Comparison of ENCODE assay signal across 22 cellular contexts in the genomic region with DNA sequence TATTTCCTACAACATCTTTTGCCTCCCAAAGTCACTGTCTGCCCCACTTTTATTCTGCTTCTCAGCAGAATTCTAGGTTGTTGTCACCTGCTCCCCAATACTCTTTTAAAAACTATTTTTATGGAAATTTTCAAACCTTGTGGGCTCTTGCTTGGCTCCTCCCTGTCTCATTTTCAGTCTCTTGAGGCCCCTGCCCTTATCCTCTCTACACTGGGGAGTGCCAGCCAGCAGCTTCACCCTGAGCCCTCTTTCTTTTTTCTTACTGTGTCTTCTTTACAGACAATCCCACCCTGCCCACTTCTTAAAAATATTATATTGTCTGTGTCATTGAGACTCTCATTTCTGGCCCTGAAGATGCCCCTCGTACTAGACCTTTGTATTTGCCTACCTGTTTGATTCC.
DNase-seq lines count a peak whose midpoint lies in the region; ATAC-seq and TF ChIP-seq lines count a peak whose summit lies in the region.
"Had no signal": no experiment of that assay in that cellular context is flagged by ENCODE, and none has a peak within 500 bp of the region (broad histone marks: within the 10 kb centered on the region; RNA-seq: fewer than 3 reads in every experiment).

No MANE protein-coding gene starts in this region.

- peaks cover 13% of the 10 kb centered on the region for H3K4me1 Mint-ChIP-seq in activated naive CD4-positive, alpha-beta T cell treated with anti-CD3 and anti-CD28 coated beads, Interleukin-2, amount 10 ng/mL, durations not matched to agents 7 days and 5 days
- H3K4me1 Mint-ChIP-seq in activated naive CD8-positive, alpha-beta T cell treated with anti-CD3 and anti-CD28 coated beads, Interleukin-2, amount 10 ng/mL, durations not matched to agents 7 days and 5 days, result peaks cover 12% of the 10 kb centered on the region
- H3K4me1 Mint-ChIP-seq: CD14-positive monocyte, mesothelial cell of epicardium, natural killer cell had no signal

- H3K9me3 ChIP-seq in OCI-LY3 (ENCODE audit: insufficient read depth, low read length) (no peaks in the 10 kb centered on the region), psoas muscle (no peaks in the 10 kb centered on the region), Karpas-422 (ENCODE audit: low read length) (no peaks in the 10 kb centered on the region)
- H3K9me3 ChIP-seq: transverse colon had no signal

- intact Hi-C loops in psoas muscle (cut with DNase I), result no loop called here

- no peaks in the 10 kb centered on the region for H3K27me3 Mint-ChIP-seq in activated naive CD4-positive, alpha-beta T cell treated with anti-CD3 and anti-CD28 coated beads, Interleukin-2, amount 10 ng/mL, durations not matched to agents 7 days and 5 days
- H3K27me3 Mint-ChIP-seq in activated naive CD8-positive, alpha-beta T cell treated with anti-CD3 and anti-CD28 coated beads, Interleukin-2, amount 10 ng/mL, durations not matched to agents 7 days and 5 days, result no peaks in the 10 kb centered on the region
- H3K27me3 Mint-ChIP-seq: effector memory CD8-positive, alpha-beta T cell had no signal

- no peak for DNase-seq in activated naive CD4-positive, alpha-beta T cell treated with anti-CD3 and anti-CD28 coated beads, Interleukin-2, amount 50 U/mL, for 72 hours (ENCODE audit: low spot score in 2 of 2)
- DNase-seq in activated naive CD4-positive, alpha-beta T cell treated with anti-CD3 and anti-CD28 coated beads, Interleukin-2, amount 10 ng/mL, durations not matched to agents 7 days and 5 days, result no peak
- no peak for DNase-seq in activated naive CD8-positive, alpha-beta T cell treated with anti-CD3 and anti-CD28 coated beads, Interleukin-2, amount 10 ng/mL, durations not matched to agents 7 days and 5 days
- DNase-seq in psoas muscle (no peak), Karpas-422 (no peak), glomerular visceral epithelial cell (ENCODE audit: extremely low spot score) (no peak), foreskin fibroblast (no peak)
- DNase-seq: activated effector memory CD4-positive, alpha-beta T cell treated with anti-CD3 and anti-CD28 coated beads, Interleukin-2, amount 50 U/mL, for 16 hours; cerebellar nuclear complex; DMS153; effector memory CD8-positive, alpha-beta T cell; glutamatergic neuron; GM23248; natural killer cell; NCI-H1417 treated with DMSO at 0.1 percent for 48 hours; NCI-H524; stimulated activated CD4-positive, alpha-beta T cell treated with anti-CD3 and anti-CD28 coated beads, Interleukin-1b, Interleukin-23, amount 100 ng/mL, for 48 hours; stimulated activated naive CD4-positive, alpha-beta T cell treated with Interleukin-2 at 50 U/mL for 16 hours; transverse colon had no signal

- no peak overlapping the region for H3K4me3 Mint-ChIP-seq in activated naive CD4-positive, alpha-beta T cell treated with anti-CD3 and anti-CD28 coated beads, Interleukin-2, amount 10 ng/mL, durations not matched to agents 7 days and 5 days
- H3K4me3 Mint-ChIP-seq in activated naive CD8-positive, alpha-beta T cell treated with anti-CD3 and anti-CD28 coated beads, Interleukin-2, amount 10 ng/mL, durations not matched to agents 7 days and 5 days, result peak overlapping the region; percentile 44
- H3K4me3 Mint-ChIP-seq: CD14-positive monocyte; effector memory CD8-positive, alpha-beta T cell; mesothelial cell of epicardium; natural killer cell had no signal

- H4K20me1 ChIP-seq in OCI-LY3 (ENCODE audit: insufficient read depth, low read length), result no peaks in the 10 kb centered on the region
- H4K20me1 ChIP-seq in Karpas-422 (ENCODE audit: insufficient read depth, low read depth, low read length), result no peaks in the 10 kb centered on the region

- H3K4me1 ChIP-seq in OCI-LY3 (ENCODE audit: low read length), result peaks cover 14% of the 10 kb centered on the region
- peaks cover 19% of the 10 kb centered on the region for H3K4me1 ChIP-seq in psoas muscle
- H3K4me1 ChIP-seq in Karpas-422 (ENCODE audit: low read length), result peaks cover 3% of the 10 kb centered on the region; the same call in 1 of the 2 replicates
- H3K4me1 ChIP-seq: transverse colon had no signal

- ATAC-seq in activated naive CD4-positive, alpha-beta T cell treated with anti-CD3 and anti-CD28 coated beads, Interleukin-2, amount 50 U/mL, for 72 hours, result no peak
- no peak for ATAC-seq in activated naive CD8-positive, alpha-beta T cell treated with anti-CD3 and anti-CD28 coated beads, Interleukin-2, amount 10 ng/mL, durations not matched to agents 7 days and 5 days (ENCODE audit: low read depth)
- ATAC-seq in psoas muscle, result no peak
- ATAC-seq: effector memory CD8-positive, alpha-beta T cell; natural killer cell had no signal

- H2AFZ ChIP-seq in OCI-LY3 (ENCODE audit: low read depth, low read length), result no peak overlapping the region
- H2AFZ ChIP-seq in Karpas-422 (ENCODE audit: low read length), result no peak overlapping the region
- H2AFZ ChIP-seq: GM23248 had no signal

- H3K36me3 Mint-ChIP-seq in activated naive CD4-positive, alpha-beta T cell treated with anti-CD3 and anti-CD28 coated beads, Interleukin-2, amount 50 U/mL, for 72 hours, result no peaks in the 10 kb centered on the region
- H3K36me3 Mint-ChIP-seq in activated naive CD4-positive, alpha-beta T cell treated with anti-CD3 and anti-CD28 coated beads, Interleukin-2, amount 10 ng/mL, durations not matched to agents 7 days and 5 days, result peaks cover 8% of the 10 kb centered on the region
- H3K36me3 Mint-ChIP-seq in activated naive CD8-positive, alpha-beta T cell treated with anti-CD3 and anti-CD28 coated beads, Interleukin-2, amount 10 ng/mL, durations not matched to agents 7 days and 5 days, result peaks cover 3% of the 10 kb centered on the region
- H3K36me3 Mint-ChIP-seq: natural killer cell had no signal

- peak overlapping the region; percentile 16; the same call in 1 of the 2 replicates for H3K27ac ChIP-seq in OCI-LY3 (ENCODE audit: low read length)
- peak overlapping the region; percentile 87 for H3K27ac ChIP-seq in psoas muscle
- no peak overlapping the region for H3K27ac ChIP-seq in Karpas-422 (ENCODE audit: low read length)
- H3K27ac ChIP-seq: GM23248, transverse colon had no signal

- CTCF ChIA-PET in activated naive CD4-positive, alpha-beta T cell treated with anti-CD3 and anti-CD28 coated beads, Interleukin-2, amount 10 ng/mL, durations not matched to agents 7 days and 5 days (lab: Charles Lee), result no interaction called here

- peaks cover 14% of the 10 kb centered on the region for H3K36me3 ChIP-seq in OCI-LY3 (replicated peaks; ENCODE audit: low read depth, low read length)
- peaks cover 0 to 26% of the 10 kb centered on the region in 2 donors for H3K36me3 ChIP-seq in psoas muscle (ENCODE audit: insufficient read depth in 1 of 2, low read depth in 1 of 2)
- H3K36me3 ChIP-seq in Karpas-422 (ENCODE audit: insufficient read depth, low read length), result 0 out of 2 replicates have a peak, but pooled peaks cover 3% of the 10 kb centered on the region

- no peaks in the 10 kb centered on the region for H3K27me3 ChIP-seq in OCI-LY3 (ENCODE audit: low read depth, low read length)
- no peaks in the 10 kb centered on the region for H3K27me3 ChIP-seq in psoas muscle (ENCODE audit: insufficient read depth in 3 of 3, low read length in 2 of 3)
- no peaks in the 10 kb centered on the region for H3K27me3 ChIP-seq in Karpas-422 (ENCODE audit: low read length)
- H3K27me3 ChIP-seq: transverse colon had no signal

- H3K27ac Mint-ChIP-seq in activated naive CD4-positive, alpha-beta T cell treated with anti-CD3 and anti-CD28 coated beads, Interleukin-2, amount 50 U/mL, for 72 hours, result peak overlapping the region; percentile 89 to 97
- H3K27ac Mint-ChIP-seq in activated naive CD4-positive, alpha-beta T cell treated with anti-CD3 and anti-CD28 coated beads, Interleukin-2, amount 10 ng/mL, durations not matched to agents 7 days and 5 days, result no peak overlapping the region
- peak overlapping the region; percentile 88 for H3K27ac Mint-ChIP-seq in activated naive CD8-positive, alpha-beta T cell treated with anti-CD3 and anti-CD28 coated beads, Interleukin-2, amount 10 ng/mL, durations not matched to agents 7 days and 5 days
- H3K27ac Mint-ChIP-seq: mesothelial cell of epicardium, natural killer cell had no signal

- WGBS in psoas muscle, 3 donors, result 85 to 91% (median 88%) methylated on average over 1 of the region's 1 CpG

- peak overlapping the region; percentile 6; the same call in 1 of the 2 replicates for H3K4me2 ChIP-seq in OCI-LY3 (ENCODE audit: low read length)
- no peak overlapping the region for H3K4me2 ChIP-seq in Karpas-422 (ENCODE audit: low read depth, low read length, poor library complexity, severe bottlenecking)

- H3K4me3 ChIP-seq in OCI-LY3 (ENCODE audit: low read length) (no peak overlapping the region), psoas muscle (peak overlapping the region; percentile 35), Karpas-422 (ENCODE audit: low read length) (no peak overlapping the region), foreskin fibroblast (ENCODE audit: low read depth in 1 of 2, low read length in 2 of 2) (no peak overlapping the region)
- H3K4me3 ChIP-seq: GM23248, transverse colon had no signal

- POLR2A ChIA-PET in activated naive CD8-positive, alpha-beta T cell treated with anti-CD3 and anti-CD28 coated beads, Interleukin-2, amount 10 ng/mL, durations not matched to agents 7 days and 5 days (lab: Charles Lee), result interaction anchor here (1.6 kb wide), 1 partner anchor 62 kb away, joined by 4 read pairs; a partner anchor contains a TSS

- no peaks in the 10 kb centered on the region for H3K79me2 ChIP-seq in OCI-LY3 (ENCODE audit: low read length)
- no peaks in the 10 kb centered on the region for H3K79me2 ChIP-seq in Karpas-422 (ENCODE audit: low read length)

- no peaks in the 10 kb centered on the region for H3K9me2 ChIP-seq in Karpas-422 (replicated peaks; ENCODE audit: insufficient read depth, low read length)

- H3K9ac ChIP-seq in OCI-LY3 (ENCODE audit: low read length) (no peak overlapping the region), Karpas-422 (ENCODE audit: low read length) (no peak overlapping the region)
- H3K9ac ChIP-seq: GM23248 had no signal

- no peak for TF ChIP-seq CTCF in OCI-LY3 (IDR thresholded peaks at IDR 0.05; ENCODE audit: low read depth, low read length)
- no peak for TF ChIP-seq CTCF in psoas muscle (IDR thresholded peaks at IDR 0.05)
- no peak for TF ChIP-seq CTCF in foreskin fibroblast (IDR thresholded peaks at IDR 0.05; ENCODE audit: low read depth, low read length)

- no peaks in the 10 kb centered on the region for H3K9me3 Mint-ChIP-seq in activated naive CD4-positive, alpha-beta T cell treated with anti-CD3 and anti-CD28 coated beads, Interleukin-2, amount 50 U/mL, for 72 hours
- no peaks in the 10 kb centered on the region for H3K9me3 Mint-ChIP-seq in activated naive CD4-positive, alpha-beta T cell treated with anti-CD3 and anti-CD28 coated beads, Interleukin-2, amount 10 ng/mL, durations not matched to agents 7 days and 5 days
- no peaks in the 10 kb centered on the region for H3K9me3 Mint-ChIP-seq in activated naive CD8-positive, alpha-beta T cell treated with anti-CD3 and anti-CD28 coated beads, Interleukin-2, amount 10 ng/mL, durations not matched to agents 7 days and 5 days
- H3K9me3 Mint-ChIP-seq: CD14-positive monocyte; effector memory CD8-positive, alpha-beta T cell; mesothelial cell of epicardium; natural killer cell had no signal
